Comparison of ENCODE assay signal across 11 cellular contexts in genomic region chr17:68238488-68238887, GRCh38. TPM values are rescaled to one million over a fixed set of nuclear protein-coding genes. Genes with fewer than 3 reads are reported as not detected.
DNase-seq lines count a peak whose midpoint lies in the region; ATAC-seq and TF ChIP-seq lines count a peak whose summit lies in the region.
"Had no signal": no experiment of that assay in that cellular context is flagged by ENCODE, and none has a peak within 500 bp of the region (broad histone marks: within the 10 kb centered on the region; RNA-seq: fewer than 3 reads in every experiment).

No MANE protein-coding gene starts in this region.

- peak overlapping the region; percentile 3 to 93 (median 80); a peak in 18 of 22 replicates for H3K9ac ChIP-seq in BLaER1 treated with 17β-estradiol and CSF1 and Interleukin-3, amounts not matched to agents 10 nM and 100 nM

- no peak overlapping the region for H2AFZ ChIP-seq in osteoblast (ENCODE audit: low read length)

- H3K36me3 Mint-ChIP-seq in activated T-helper 2 cell treated with anti-CD3 and anti-CD28 coated beads, Interferon-gamma antibody, Interleukin-2, Interleukin-4, amounts not matched to agents 10 μg/mL and 5 μg/mL and 100 μg/mL, durations not matched to agents 14 hours and 24 hours and 36 hours (ENCODE audit: low read depth): peaks cover 18% of the 10 kb centered on the region
- no peaks in the 10 kb centered on the region for H3K36me3 Mint-ChIP-seq in naive B cell

- H3K4me3 Mint-ChIP-seq in activated T-helper 2 cell treated with anti-CD3 and anti-CD28 coated beads, Interferon-gamma antibody, Interleukin-2, Interleukin-4, amounts not matched to agents 10 μg/mL and 5 μg/mL and 100 μg/mL, durations not matched to agents 14 hours and 24 hours and 36 hours (ENCODE audit: low read depth): peak overlapping the region; percentile 75
- peak overlapping the region; percentile 76 to 98 (median 92) for H3K4me3 Mint-ChIP-seq in naive B cell

- no peaks in the 10 kb centered on the region for H4K20me1 ChIP-seq in BLaER1 treated with 17β-estradiol and CSF1 and Interleukin-3, amounts not matched to agents 10 nM and 100 nM
- H4K20me1 ChIP-seq in osteoblast (ENCODE audit: insufficient read depth, low read length): no peaks in the 10 kb centered on the region

- peak overlapping the region; percentile 80 to 98 (median 94) for H3K4me2 ChIP-seq in BLaER1 treated with 17β-estradiol and CSF1 and Interleukin-3, amounts not matched to agents 10 nM and 100 nM
- no peak overlapping the region for H3K4me2 ChIP-seq in osteoblast (ENCODE audit: insufficient read depth, low read length)

- H3K27ac ChIP-seq in BLaER1 treated with 17β-estradiol and CSF1 and Interleukin-3, amounts not matched to agents 10 nM and 100 nM: peak overlapping the region; percentile 82 to 97 (median 86)
- H3K27ac ChIP-seq in osteoblast (ENCODE audit: low read depth, low read length): no peak overlapping the region

- no peaks in the 10 kb centered on the region for H3K27me3 Mint-ChIP-seq in activated T-helper 2 cell treated with anti-CD3 and anti-CD28 coated beads, Interferon-gamma antibody, Interleukin-2, Interleukin-4, amounts not matched to agents 10 μg/mL and 5 μg/mL and 100 μg/mL, durations not matched to agents 14 hours and 24 hours and 36 hours (ENCODE audit: low read depth)
- H3K27me3 Mint-ChIP-seq in naive B cell: no peaks in the 10 kb centered on the region

- intact Hi-C loops in activated T-helper 2 cell treated with anti-CD3 and anti-CD28 coated beads, Interferon-gamma antibody, Interleukin-2, Interleukin-4, amounts not matched to agents 10 μg/mL and 5 μg/mL and 100 μg/mL, durations not matched to agents 14 hours and 24 hours and 36 hours (cut with micrococcal nuclease): loop anchor here (1.0 to 2.0 kb wide), 4 partner anchors 10 to 58 kb away; no protein-coding TSS in a partner anchor

- H3K27ac Mint-ChIP-seq in activated T-helper 2 cell treated with anti-CD3 and anti-CD28 coated beads, Interferon-gamma antibody, Interleukin-2, Interleukin-4, amounts not matched to agents 10 μg/mL and 5 μg/mL and 100 μg/mL, durations not matched to agents 14 hours and 24 hours and 36 hours: peak overlapping the region; percentile 95
- H3K27ac Mint-ChIP-seq in naive B cell: peak overlapping the region; percentile 99 to 100 (median 100)

- TF ChIP-seq CTCF in osteoblast (IDR thresholded peaks at IDR 0.05; ENCODE audit: extremely low read depth, low read depth, low read length): no peak

- H3K36me3 ChIP-seq in BLaER1 treated with 17β-estradiol and CSF1 and Interleukin-3, amounts not matched to agents 10 nM and 100 nM: no peaks in the 10 kb centered on the region; a peak in 1 of 22 replicates
- no peaks in the 10 kb centered on the region for H3K36me3 ChIP-seq in osteoblast (ENCODE audit: insufficient read depth, low read length)

- no peaks in the 10 kb centered on the region for H3K9me3 ChIP-seq in BLaER1 treated with 17β-estradiol and CSF1 and Interleukin-3, amounts not matched to agents 10 nM and 100 nM (replicated peaks in 1 of 11)
- H3K9me3 ChIP-seq in osteoblast (ENCODE audit: low read depth, low read length): no peaks in the 10 kb centered on the region
- H3K9me3 ChIP-seq: testis had no signal

- H3K27me3 ChIP-seq in BLaER1 treated with 17β-estradiol and CSF1 and Interleukin-3, amounts not matched to agents 10 nM and 100 nM: no peaks in the 10 kb centered on the region
- no peaks in the 10 kb centered on the region for H3K27me3 ChIP-seq in osteoblast (ENCODE audit: insufficient read depth, low read length)
- H3K27me3 ChIP-seq: testis had no signal

- H3K79me2 ChIP-seq in osteoblast (ENCODE audit: insufficient read depth, low read length): no peaks in the 10 kb centered on the region

- H3K9me3 Mint-ChIP-seq in activated T-helper 2 cell treated with anti-CD3 and anti-CD28 coated beads, Interferon-gamma antibody, Interleukin-2, Interleukin-4, amounts not matched to agents 10 μg/mL and 5 μg/mL and 100 μg/mL, durations not matched to agents 14 hours and 24 hours and 36 hours: no peaks in the 10 kb centered on the region
- H3K9me3 Mint-ChIP-seq in naive B cell: no peaks in the 10 kb centered on the region

- DNase-seq in Jurkat, Clone E6-1 (ENCODE audit: low read depth, low spot score): peak; percentile 80
- no peak for DNase-seq in activated T-helper 2 cell treated with anti-CD3 and anti-CD28 coated beads, Interferon-gamma antibody, Interleukin-2, Interleukin-4, amounts not matched to agents 10 μg/mL and 5 μg/mL and 100 μg/mL, durations not matched to agents 14 hours and 24 hours and 36 hours (ENCODE audit: low spot score)
- no peak for DNase-seq in naive B cell
- no peak for DNase-seq in DMS 273 (lab: John Stamatoyannopoulos, UW; ENCODE audit: unreplicated experiment)
- DNase-seq in SKM-1 (lab: John Stamatoyannopoulos, UW; ENCODE audit: unreplicated experiment): no peak
- DNase-seq in osteoblast (ENCODE audit: insufficient read length, low spot score, missing footprints): no peak
- no peak for DNase-seq in SHP77 (lab: John Stamatoyannopoulos, UW)
- DNase-seq: glutamatergic neuron, NCI-H1930 had no signal

- peak overlapping the region in 5 of 10 experiments; percentile 36 to 55 (median 52); a peak in 7 of 20 replicates for H3K4me3 ChIP-seq in BLaER1 treated with 17β-estradiol and CSF1 and Interleukin-3, amounts not matched to agents 10 nM and 100 nM
- no peak overlapping the region for H3K4me3 ChIP-seq in Jurkat, Clone E6-1 (ENCODE audit: low read length)
- no peak overlapping the region for H3K4me3 ChIP-seq in osteoblast (ENCODE audit: insufficient read depth, low read length)
- H3K4me3 ChIP-seq: testis had no signal

- H3K4me1 ChIP-seq in BLaER1 treated with 17β-estradiol and CSF1 and Interleukin-3, amounts not matched to agents 10 nM and 100 nM: peaks cover 53 to 73% (median 65%) of the 10 kb centered on the region in 10 experiments
- H3K4me1 ChIP-seq in osteoblast (ENCODE audit: insufficient read depth, low read length): peaks cover 8% of the 10 kb centered on the region

- no peak for ATAC-seq in naive B cell (ENCODE audit: low read depth in 2 of 2)

- H3K4me1 Mint-ChIP-seq in activated T-helper 2 cell treated with anti-CD3 and anti-CD28 coated beads, Interferon-gamma antibody, Interleukin-2, Interleukin-4, amounts not matched to agents 10 μg/mL and 5 μg/mL and 100 μg/mL, durations not matched to agents 14 hours and 24 hours and 36 hours (ENCODE audit: low read depth): peaks cover 63% of the 10 kb centered on the region
- peaks cover 47 to 68% (median 48%) of the 10 kb centered on the region in 3 donors for H3K4me1 Mint-ChIP-seq in naive B cell

RNA-seq across cellular contexts. Expression of gene AMZ2, which starts 9.4 kb away (rescaled TPM):
- polyA plus RNA-seq in Jurkat, Clone E6-1 (2012; ENCODE audit: insufficient read depth, insufficient read length): 104 TPM
- total RNA-seq in activated T-helper 2 cell treated with anti-CD3 and anti-CD28 coated beads, Interferon-gamma antibody, Interleukin-2, Interleukin-4, amounts not matched to agents 10 μg/mL and 5 μg/mL and 100 μg/mL, durations not matched to agents 14 hours and 24 hours and 36 hours: 85.9 and 111 TPM in 2 replicates
- 100 to 1,000 TPM in 3 of 6 donors, 10 to 100 TPM in 3; 92.7 to 152 (median 106) TPM for polyA plus RNA-seq in naive B cell (ENCODE audit: low read depth in 6 of 6)
- 80.3 and 84.0 TPM in 2 replicates for total RNA-seq in osteoblast

RNA-seq across cellular contexts. Expression of gene SLC16A6, which starts 52.4 kb away (rescaled TPM):
- polyA plus RNA-seq in Jurkat, Clone E6-1 (2012; ENCODE audit: insufficient read depth, insufficient read length): not detected
- total RNA-seq in activated T-helper 2 cell treated with anti-CD3 and anti-CD28 coated beads, Interferon-gamma antibody, Interleukin-2, Interleukin-4, amounts not matched to agents 10 μg/mL and 5 μg/mL and 100 μg/mL, durations not matched to agents 14 hours and 24 hours and 36 hours: 3.1 and 3.4 TPM in 2 replicates
- under 1 TPM in 3 of 6 donors, not detected in 3; 0.34 to 0.62 (median 0.41) TPM for polyA plus RNA-seq in naive B cell (ENCODE audit: low read depth in 6 of 6)
- 1.4 and 3.8 TPM in 2 replicates for total RNA-seq in osteoblast

RNA-seq across cellular contexts. Expression of gene ARSG, which starts 52.8 kb away (rescaled TPM):
- polyA plus RNA-seq in Jurkat, Clone E6-1 (2012; ENCODE audit: insufficient read depth, insufficient read length): 4.5 TPM
- total RNA-seq in activated T-helper 2 cell treated with anti-CD3 and anti-CD28 coated beads, Interferon-gamma antibody, Interleukin-2, Interleukin-4, amounts not matched to agents 10 μg/mL and 5 μg/mL and 100 μg/mL, durations not matched to agents 14 hours and 24 hours and 36 hours: 7.3 and 9.6 TPM in 2 replicates
- polyA plus RNA-seq in naive B cell (ENCODE audit: low read depth in 6 of 6): 1 to 10 TPM; 3.4 to 5.8 (median 4.7) TPM
- total RNA-seq in osteoblast: 7.6 and 7.7 TPM in 2 replicates
